21 cellular contexts compared by ENCODE assay signal in the genomic region with DNA sequence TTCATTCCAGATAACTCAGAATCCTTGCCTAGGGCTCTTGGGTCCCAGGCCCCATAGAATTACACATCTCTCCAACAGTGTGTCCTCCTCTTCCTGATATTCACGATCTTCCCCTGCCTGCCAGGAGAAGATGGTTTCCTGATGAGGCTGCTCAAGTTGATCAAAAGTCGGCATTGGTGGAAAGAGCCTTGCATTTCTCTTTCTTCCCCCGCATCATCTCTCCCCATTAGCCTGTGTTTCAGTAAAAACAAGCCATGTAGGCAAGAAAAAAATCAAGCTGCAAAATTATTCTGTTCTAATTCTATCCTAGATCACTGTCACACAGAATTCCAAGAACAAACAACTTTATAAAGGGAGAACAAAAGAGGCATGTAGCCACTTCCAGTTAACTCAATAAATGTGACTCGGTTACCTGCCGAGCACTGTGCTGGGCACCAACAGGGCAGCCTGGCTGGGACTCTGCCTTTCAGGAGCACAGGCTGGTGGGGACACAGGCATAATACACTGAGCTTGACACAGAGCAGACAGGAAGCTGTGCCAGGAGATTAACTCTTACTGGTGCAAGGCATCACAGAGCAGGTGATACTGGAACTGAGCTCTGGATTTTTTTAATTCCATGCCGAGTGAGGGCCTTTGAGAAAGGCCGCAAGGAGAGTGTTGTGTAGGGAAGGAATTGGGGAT. TPM values are rescaled to one million over a fixed set of nuclear protein-coding genes. Genes with fewer than 3 reads are reported as not detected.
DNase-seq lines count a peak whose midpoint lies in the region; ATAC-seq and TF ChIP-seq lines count a peak whose summit lies in the region.
"Had no signal": no experiment of that assay in that cellular context is flagged by ENCODE, and none has a peak within 500 bp of the region (broad histone marks: within the 10 kb centered on the region; RNA-seq: fewer than 3 reads in every experiment).

No MANE protein-coding gene starts in this region.

- no peaks in the 10 kb centered on the region for H3K9me3 Mint-ChIP-seq in endodermal cell
- H3K9me3 Mint-ChIP-seq: activated T-cell treated with anti-CD3 and anti-CD28 coated beads, Interleukin-2, amount 50 U/mL, for 4 hours; naive thymus-derived CD4-positive, alpha-beta T cell had no signal

- no peak for TF ChIP-seq EP300 in sigmoid colon (IDR thresholded peaks at IDR 0.05)

- H3K4me1 Mint-ChIP-seq in endodermal cell, result peaks cover 24% of the 10 kb centered on the region

- no peak for TF ChIP-seq POLR2A in sigmoid colon (IDR thresholded peaks at IDR 0.05)

- H3K9me3 ChIP-seq in right atrium auricular region (no peaks in the 10 kb centered on the region), endodermal cell (ENCODE audit: control insufficient read depth, low read length) (no peaks in the 10 kb centered on the region), sigmoid colon (no peaks in the 10 kb centered on the region)
- H3K9me3 ChIP-seq: SJSA1, stomach, upper lobe of left lung had no signal

- no peak for TF ChIP-seq CTCF in right atrium auricular region (IDR thresholded peaks at IDR 0.05)
- TF ChIP-seq CTCF in endodermal cell (conservative IDR thresholded peaks at IDR 0.05), result no peak
- TF ChIP-seq CTCF in sigmoid colon (IDR thresholded peaks at IDR 0.05), result no peak

- ATAC-seq in Right ventricle myocardium inferior (no peak), GM18873 (IDR thresholded peaks at IDR 0.05; ENCODE audit: low FRiP score, unreplicated experiment) (no peak), GM18520 (IDR thresholded peaks at IDR 0.05; ENCODE audit: unreplicated experiment) (no peak)
- ATAC-seq: activated T-cell treated with anti-CD3 and anti-CD28 coated beads, Interleukin-2, amount 50 U/mL, for 4 hours; naive thymus-derived CD4-positive, alpha-beta T cell had no signal

- peaks cover 43% of the 10 kb centered on the region for H3K36me3 ChIP-seq in right atrium auricular region
- no peaks in the 10 kb centered on the region for H3K36me3 ChIP-seq in endodermal cell (ENCODE audit: control insufficient read depth, insufficient read depth, low read length)
- peaks cover 0 to 26% (median 4%) of the 10 kb centered on the region in 4 donors for H3K36me3 ChIP-seq in sigmoid colon
- H3K36me3 ChIP-seq: SJSA1 had no signal

- WGBS in endodermal cell (ENCODE audit: insufficient coverage in 1 of 2, insufficient read length in 1 of 2), 2 experiments, result 83 to 94% methylated on average over 5 to 7 of the region's 7 CpGs
- WGBS in sigmoid colon, 2 donors, result 91 to 94% methylated on average over 7 of the region's 7 CpGs

- peaks cover 2% of the 10 kb centered on the region for H3K36me3 Mint-ChIP-seq in endodermal cell (ENCODE audit: low read depth)
- H3K36me3 Mint-ChIP-seq: naive thymus-derived CD4-positive, alpha-beta T cell had no signal

- H3K4me3 ChIP-seq in right atrium auricular region, result no peak overlapping the region
- no peak overlapping the region for H3K4me3 ChIP-seq in endodermal cell (ENCODE audit: low read length)
- no peak overlapping the region for H3K4me3 ChIP-seq in sigmoid colon
- H3K4me3 ChIP-seq: SJSA1, stomach, upper lobe of left lung had no signal

- DNase-seq in right atrium auricular region (ENCODE audit: low spot score) (no peak), Right ventricle myocardium inferior (ENCODE audit: missing footprints) (no peak), endodermal cell (no peak), sigmoid colon (no peak)
- DNase-seq in stimulated activated naive CD4-positive, alpha-beta T cell treated with Interleukin-2 at 50 U/mL for 16 hours (lab: John Stamatoyannopoulos, UW), result no peak
- DNase-seq: ACHN; activated naive CD4-positive, alpha-beta T cell; activated T-cell treated with anti-CD3 and anti-CD28 coated beads, Interleukin-2, amount 50 U/mL, for 4 hours; GF-D8; glutamatergic neuron; Karpas-422; mesenchymal stem cell; naive thymus-derived CD4-positive, alpha-beta T cell; NCI-H146; NCI-H524 treated with DMSO at 0.1 percent for 48 hours; retina; stomach; upper lobe of left lung had no signal

- no peaks in the 10 kb centered on the region for H3K27me3 Mint-ChIP-seq in endodermal cell (ENCODE audit: insufficient read depth)

- H3K27ac ChIP-seq in right atrium auricular region, result peak overlapping the region; percentile 92 to 95
- no peak overlapping the region for H3K27ac ChIP-seq in endodermal cell (ENCODE audit: low read depth, low read length)
- peak overlapping the region in 3 of 4 donors; percentile 77 to 92 (median 91) for H3K27ac ChIP-seq in sigmoid colon
- H3K27ac ChIP-seq: SJSA1 had no signal

- H3K4me3 Mint-ChIP-seq in endodermal cell, result no peak overlapping the region
- H3K4me3 Mint-ChIP-seq: activated T-cell treated with anti-CD3 and anti-CD28 coated beads, Interleukin-2, amount 50 U/mL, for 4 hours; naive thymus-derived CD4-positive, alpha-beta T cell had no signal

- intact Hi-C loops in Right ventricle myocardium inferior (cut with DNase I), result loop anchor here (5.0 kb wide), 1 partner anchor 70 kb away; no protein-coding TSS in a partner anchor
- intact Hi-C loops in sigmoid colon (cut with DNase I), result no loop called here

- H3K4me1 ChIP-seq in right atrium auricular region (peaks cover 0 to 62% of the 10 kb centered on the region in 2 donors), endodermal cell (ENCODE audit: control insufficient read depth, insufficient read depth, low read length) (peaks cover 17% of the 10 kb centered on the region), sigmoid colon (peaks cover 0 to 60% (median 51%) of the 10 kb centered on the region in 4 donors)
- H3K4me1 ChIP-seq: SJSA1 had no signal

- no peak overlapping the region for H3K9ac ChIP-seq in endodermal cell (ENCODE audit: extremely low read depth, low read length, poor library complexity, severe bottlenecking)

- H3K27me3 ChIP-seq in right atrium auricular region, result no peaks in the 10 kb centered on the region
- no peaks in the 10 kb centered on the region for H3K27me3 ChIP-seq in endodermal cell (ENCODE audit: control insufficient read depth, insufficient read depth, low read length, poor library complexity, severe bottlenecking)
- H3K27me3 ChIP-seq in sigmoid colon, result no peaks in the 10 kb centered on the region
- H3K27me3 ChIP-seq: SJSA1, stomach, upper lobe of left lung had no signal

- H3K27ac Mint-ChIP-seq in endodermal cell, result peak overlapping the region; percentile 93
- H3K27ac Mint-ChIP-seq: naive thymus-derived CD4-positive, alpha-beta T cell had no signal

RNA-seq across cellular contexts. Expression of a gene that starts 25.6 kb away (rescaled TPM):
- 100 to 1,000 TPM; 118 to 122 TPM for total RNA-seq in right atrium auricular region
- total RNA-seq in Right ventricle myocardium inferior, result 192 TPM
- total RNA-seq in endodermal cell, result 1 to 10 TPM; 3.6 to 7.1 TPM
- 1.9 TPM for polyA plus RNA-seq in endodermal cell (2013, experiment 1 of 2)
- polyA plus RNA-seq in endodermal cell (2013, experiment 2 of 2), result 2.6 TPM
- 10 to 100 TPM; 28.5 to 56.8 (median 38.5) TPM for total RNA-seq in sigmoid colon
- 1 to 10 TPM; 1.6 to 5.8 (median 4.2) TPM for polyA plus RNA-seq in sigmoid colon
- total RNA-seq: SJSA1 had no signal
